In genomic region chr19:53792721-53793433, GRCh38 we compare ENCODE assay signal across 1 cellular context.
TF ChIP-seq lines count a peak whose summit lies in the region.

No MANE protein-coding gene starts in this region.

TF ChIP-seq in HepG2, 621 proteins besides CTCF, POLR2A, EP300 and RAD21 (continued from another document and continues in another):
- TF ChIP-seq ZBTB34 (CRISPR knock-in tag; IDR thresholded peaks at IDR 0.05) = no peak
- TF ChIP-seq TRAFD1 (CRISPR knock-in tag; IDR thresholded peaks at IDR 0.05; ENCODE audit: borderline replicate concordance) = no peak
- peak; percentile 65 for TF ChIP-seq THAP11 (CRISPR knock-in tag; IDR thresholded peaks at IDR 0.05)
- peak; percentile 94 for TF ChIP-seq XRCC5 (optimal IDR thresholded peaks at IDR 0.05; ENCODE audit: low read length)
- TF ChIP-seq DBP (CRISPR knock-in tag; IDR thresholded peaks at IDR 0.05; ENCODE audit: not compliant biosample characterization) = no peak
- no peak for TF ChIP-seq THAP8 (CRISPR knock-in tag; IDR thresholded peaks at IDR 0.05; ENCODE audit: borderline replicate concordance)
- no peak for TF ChIP-seq NCOA5 (CRISPR knock-in tag; IDR thresholded peaks at IDR 0.05)
- no peak for TF ChIP-seq ZNF564 (CRISPR knock-in tag; IDR thresholded peaks at IDR 0.05)
- 0 out of 2 replicates have a peak, but pooled peaks have one; percentile 73 for TF ChIP-seq ATF6 (CRISPR knock-in tag; conservative IDR thresholded peaks at IDR 0.05)
- peak; percentile 75 for TF ChIP-seq ZNF350 (CRISPR knock-in tag; IDR thresholded peaks at IDR 0.05; ENCODE audit: borderline replicate concordance, low read depth)
- no peak for TF ChIP-seq CREB3 (CRISPR knock-in tag; IDR thresholded peaks at IDR 0.05)
- peak; percentile 36; the same call in 1 of the 2 replicates for TF ChIP-seq FOXK1 (CRISPR knock-in tag; IDR thresholded peaks at IDR 0.05; ENCODE audit: borderline replicate concordance, low read depth)
- TF ChIP-seq ZNF367 (CRISPR knock-in tag; IDR thresholded peaks at IDR 0.05; ENCODE audit: borderline replicate concordance) = no peak
- no peak for TF ChIP-seq TFDP2 (CRISPR knock-in tag; IDR thresholded peaks at IDR 0.05)
- TF ChIP-seq MBNL3 (CRISPR knock-in tag; conservative IDR thresholded peaks at IDR 0.05) = no peak
- TF ChIP-seq HOXA5 (CRISPR knock-in tag; IDR thresholded peaks at IDR 0.05) = no peak
- peak; percentile 94 for TF ChIP-seq STAG1 (CRISPR knock-in tag; IDR thresholded peaks at IDR 0.05)
- TF ChIP-seq KLF16 (CRISPR knock-in tag; IDR thresholded peaks at IDR 0.05) = peak in 1 of 2 experiments; percentile 56; a peak in 1 of 4 replicates
- peak; percentile 98 for TF ChIP-seq TEAD3 (CRISPR knock-in tag; optimal IDR thresholded peaks at IDR 0.05; ENCODE audit: borderline replicate concordance)
- peak; percentile 59 for TF ChIP-seq ARID3A (IDR thresholded peaks at IDR 0.05; ENCODE audit: low read depth, low read length)
- no peak for TF ChIP-seq RERE (CRISPR knock-in tag; IDR thresholded peaks at IDR 0.05; ENCODE audit: low read depth)
- peak; percentile 71; the same call in 1 of the 2 replicates for TF ChIP-seq RXRB (CRISPR knock-in tag; IDR thresholded peaks at IDR 0.05; ENCODE audit: borderline replicate concordance)
- TF ChIP-seq MIER2 (CRISPR knock-in tag; IDR thresholded peaks at IDR 0.05) = peak; percentile 76; the same call in 1 of the 2 replicates
- TF ChIP-seq ZFP82 (CRISPR knock-in tag; IDR thresholded peaks at IDR 0.05; ENCODE audit: borderline replicate concordance) = no peak
- TF ChIP-seq IKZF5 (CRISPR knock-in tag; IDR thresholded peaks at IDR 0.05) = peak; percentile 44; the same call in 1 of the 2 replicates
- TF ChIP-seq HMG20A (CRISPR knock-in tag; IDR thresholded peaks at IDR 0.05; ENCODE audit: borderline replicate concordance) = no peak; the same call in 1 of the 2 replicates
- peak; percentile 88 to 90 for TF ChIP-seq HMGXB4 (CRISPR knock-in tag; IDR thresholded peaks at IDR 0.05; ENCODE audit: borderline replicate concordance in 1 of 2, low read depth in 1 of 2)
- no peak for TF ChIP-seq RORA (CRISPR knock-in tag; IDR thresholded peaks at IDR 0.05)
- 0 out of 2 replicates have a peak, but pooled peaks have one; percentile 32 for TF ChIP-seq ZBTB43 (CRISPR knock-in tag; conservative IDR thresholded peaks at IDR 0.05)
- TF ChIP-seq YEATS2 (CRISPR knock-in tag; IDR thresholded peaks at IDR 0.05; ENCODE audit: borderline replicate concordance) = peak; percentile 54; the same call in 1 of the 2 replicates
- TF ChIP-seq TFDP1 (CRISPR knock-in tag; IDR thresholded peaks at IDR 0.05; ENCODE audit: borderline replicate concordance) = peak; percentile 36; the same call in 1 of the 2 replicates
- no peak for TF ChIP-seq NR3C1 (CRISPR knock-in tag; IDR thresholded peaks at IDR 0.05)
- no peak for TF ChIP-seq ZNF547 (CRISPR knock-in tag; IDR thresholded peaks at IDR 0.05)
